26 cellular contexts compared by ENCODE assay signal in the genomic region with DNA sequence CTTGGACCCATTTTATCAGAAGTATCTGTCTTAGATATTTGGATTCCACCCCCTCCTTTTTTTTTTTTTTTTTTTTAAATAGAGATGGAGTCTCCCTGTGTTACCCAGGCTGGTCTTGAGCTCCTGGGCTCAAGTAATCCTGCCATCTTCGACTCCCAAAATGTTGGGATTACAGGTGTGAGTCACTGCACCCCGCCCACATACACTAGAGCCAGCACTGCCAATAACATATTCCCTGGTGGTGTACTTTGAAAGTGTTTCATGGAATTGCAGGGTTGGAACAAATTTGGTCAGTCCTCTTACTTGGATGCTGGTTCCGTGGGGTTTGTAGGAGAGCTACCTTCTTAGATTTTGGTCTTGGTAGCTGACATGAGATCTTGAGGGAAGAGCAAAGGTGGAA. TPM values are rescaled to one million over a fixed set of nuclear protein-coding genes. Genes with fewer than 3 reads are reported as not detected.
DNase-seq lines count a peak whose midpoint lies in the region; ATAC-seq and TF ChIP-seq lines count a peak whose summit lies in the region.
"Had no signal": no experiment of that assay in that cellular context is flagged by ENCODE, and none has a peak within 500 bp of the region (broad histone marks: within the 10 kb centered on the region; RNA-seq: fewer than 3 reads in every experiment).

No MANE protein-coding gene starts in this region.

- no peak for ATAC-seq in GM18505 (IDR thresholded peaks at IDR 0.05; ENCODE audit: unreplicated experiment)
- ATAC-seq: gastroesophageal sphincter; SK-N-SH treated with all-trans-retinoic acid at 6 μM for 48 hours; stimulated activated naive CD8-positive, alpha-beta T cell treated with anti-CD3 and anti-CD28 coated beads, Interleukin-15, amount 100 ng/mL, for 72 hours; WTC11 had no signal

- H3K27ac ChIP-seq in RWPE1 (no peak overlapping the region), sigmoid colon (no peak overlapping the region)
- H3K27ac ChIP-seq: 22Rv1, gastroesophageal sphincter, neutrophil, prostate gland, transverse colon had no signal

- no peak for TF ChIP-seq CTCF in RWPE1 (conservative IDR thresholded peaks at IDR 0.05; ENCODE audit: low read depth)
- peak; percentile 22 for TF ChIP-seq CTCF in epithelial cell of esophagus (IDR thresholded peaks at IDR 0.05; ENCODE audit: insufficient read depth, low read depth, low read length, missing control alignments)
- TF ChIP-seq CTCF in neural crest cell (conservative IDR thresholded peaks at IDR 0.05), result no peak
- TF ChIP-seq CTCF in sigmoid colon (IDR thresholded peaks at IDR 0.05), result no peak

- H3K27ac Mint-ChIP-seq in neural crest cell (ENCODE audit: unreplicated experiment), result peak overlapping the region; percentile 35
- H3K27ac Mint-ChIP-seq: activated T-helper 2 cell treated with anti-CD3 and anti-CD28 coated beads, Interferon-gamma antibody, Interleukin-2, Interleukin-4, amounts not matched to agents 10 μg/mL and 5 μg/mL and 100 μg/mL, durations not matched to agents 14 hours and 24 hours and 36 hours; WTC11 had no signal

- H3K36me3 Mint-ChIP-seq in neural crest cell (ENCODE audit: low read depth), result peaks cover 10% of the 10 kb centered on the region

- no peaks in the 10 kb centered on the region for H3K9me3 Mint-ChIP-seq in neural crest cell
- H3K9me3 Mint-ChIP-seq: activated T-helper 2 cell treated with anti-CD3 and anti-CD28 coated beads, Interferon-gamma antibody, Interleukin-2, Interleukin-4, amounts not matched to agents 10 μg/mL and 5 μg/mL and 100 μg/mL, durations not matched to agents 14 hours and 24 hours and 36 hours; stimulated activated naive CD8-positive, alpha-beta T cell treated with anti-CD3 and anti-CD28 coated beads, Interleukin-15, amount 100 ng/mL, for 72 hours; WTC11 had no signal

- H3K27me3 Mint-ChIP-seq in neural crest cell (ENCODE audit: low read depth), result no peaks in the 10 kb centered on the region
- H3K27me3 Mint-ChIP-seq: stimulated activated naive CD8-positive, alpha-beta T cell treated with anti-CD3 and anti-CD28 coated beads, Interleukin-15, amount 100 ng/mL, for 72 hours had no signal

- CTCF ChIA-PET in RWPE1 (lab: Yijun Ruan, JAX), result no interaction called here

- no peaks in the 10 kb centered on the region for H3K27me3 ChIP-seq in sigmoid colon
- H3K27me3 ChIP-seq: gastroesophageal sphincter, neutrophil, transverse colon had no signal

- H3K4me3 Mint-ChIP-seq in neural crest cell, result no peak overlapping the region
- H3K4me3 Mint-ChIP-seq: stimulated activated naive CD8-positive, alpha-beta T cell treated with anti-CD3 and anti-CD28 coated beads, Interleukin-15, amount 100 ng/mL, for 72 hours; WTC11 had no signal

- H3K4me1 Mint-ChIP-seq in neural crest cell, result peaks cover 5% of the 10 kb centered on the region
- H3K4me1 Mint-ChIP-seq: WTC11 had no signal

- H3K36me3 ChIP-seq in sigmoid colon, result peaks cover 0 to 50% (median 11%) of the 10 kb centered on the region in 4 donors
- H3K36me3 ChIP-seq: prostate gland had no signal

- no peak overlapping the region for H3K4me3 ChIP-seq in epithelial cell of esophagus (ENCODE audit: low read length)
- H3K4me3 ChIP-seq in sigmoid colon, result no peak overlapping the region
- H3K4me3 ChIP-seq: gastroesophageal sphincter, prostate gland, transverse colon had no signal

- intact Hi-C loops in sigmoid colon (cut with DNase I), result no loop called here

- no peaks in the 10 kb centered on the region for H3K4me1 ChIP-seq in sigmoid colon
- H3K4me1 ChIP-seq: gastroesophageal sphincter, prostate gland, transverse colon had no signal

- no peaks in the 10 kb centered on the region for H3K9me3 ChIP-seq in sigmoid colon
- H3K9me3 ChIP-seq: gastroesophageal sphincter, neutrophil, prostate gland, transverse colon had no signal

- TF ChIP-seq EP300 in sigmoid colon (IDR thresholded peaks at IDR 0.05), result no peak

- 77 to 85% methylated on average over 3 of the region's 3 CpGs for WGBS in sigmoid colon, 2 donors

- POLR2A ChIA-PET in RWPE1 (lab: Yijun Ruan, JAX; ENCODE audit: low non-redundant PET), result no interaction called here

- DNase-seq in DMS 273 (lab: John Stamatoyannopoulos, UW; ENCODE audit: unreplicated experiment) (peak; percentile 9), DMS 273 treated with DMSO at 0.1 percent for 48 hours (lab: John Stamatoyannopoulos, UW) (no peak), RWPE1 (ENCODE audit: low spot score) (peak; percentile 56), epithelial cell of esophagus (ENCODE audit: low read depth) (peak; percentile 46), neural crest cell (ENCODE audit: low read depth, low spot score) (no peak), sigmoid colon (no peak), AG08395 (ENCODE audit: low spot score) (no peak)
- DNase-seq: AML-193; DMS79 treated with DMSO at 0.1 percent for 48 hours; erythroblast; H7; NCI-H1092 treated with DMSO at 0.1 percent for 48 hours; NCI-H187 treated with DMSO at 0.1 percent for 48 hours; NCI-H69; stimulated activated CD4-positive, alpha-beta T cell treated with anti-CD3 and anti-CD28 coated beads, Interleukin-15, amount 100 ng/mL, for 24 hours; stimulated activated naive CD8-positive, alpha-beta T cell treated with anti-CD3 and anti-CD28 coated beads, Interleukin-15, amount 100 ng/mL, for 72 hours; T-helper 9 cell; transverse colon had no signal

- no peak for TF ChIP-seq POLR2A in sigmoid colon (IDR thresholded peaks at IDR 0.05)
- TF ChIP-seq POLR2A in GM18505 (IDR thresholded peaks at IDR 0.05; ENCODE audit: borderline replicate concordance, extremely low read depth, insufficient read depth, insufficient read length), result no peak

RNA-seq across cellular contexts. Expression of a gene that starts 15.0 kb away (rescaled TPM):
- total RNA-seq in neural crest cell (35.4 and 36.0 TPM in 2 replicates), sigmoid colon (10 to 100 TPM; 23.5 to 41.3 (median 31.3) TPM)
- 10 to 100 TPM; 25.8 to 40.2 (median 36.8) TPM for polyA plus RNA-seq in sigmoid colon

Comparison
In these comparisons a context has a peak if more than half of its experiments do, and no peak if none do; other contexts are left out.
1. DNase-seq: peak in DMS 273 (single experiment), RWPE1 (single experiment) and epithelial cell of esophagus (single experiment); none in DMS 273 treated with DMSO at 0.1 percent for 48 hours (single experiment), neural crest cell (single experiment), sigmoid colon (single experiment) and AG08395 (single experiment).